Comparison of ENCODE assay signal across 8 cellular contexts in the genomic region with DNA sequence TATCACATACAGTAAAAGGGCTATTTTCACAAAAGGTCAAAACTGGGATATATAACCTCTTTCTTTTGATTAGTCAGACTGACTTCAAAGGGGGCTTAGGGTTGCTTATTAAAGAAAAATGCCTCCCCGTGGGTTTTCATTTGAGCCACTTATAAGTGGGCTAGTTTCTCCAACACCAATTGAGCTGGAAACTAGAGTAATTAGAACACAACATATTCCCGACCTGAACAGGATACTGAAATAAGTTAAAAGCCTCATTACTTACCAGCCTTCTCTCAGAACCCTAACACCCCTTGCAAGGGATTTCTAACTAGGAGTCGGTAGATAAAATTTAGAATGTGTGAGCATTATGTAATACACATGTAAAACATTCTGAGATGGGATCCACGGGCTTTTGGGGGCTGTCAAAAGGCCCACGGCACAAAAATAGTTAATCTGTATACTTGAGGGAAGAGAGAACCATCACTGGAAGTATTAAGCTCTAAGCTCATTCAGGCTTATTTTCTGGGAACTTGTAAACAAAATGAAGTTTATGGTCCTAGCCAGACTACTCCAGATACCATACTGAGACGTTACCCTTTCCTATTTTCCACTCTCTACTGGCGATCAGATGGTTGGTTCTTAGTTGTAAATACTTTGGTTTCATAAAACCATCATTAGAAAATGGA. TPM values are rescaled to one million over a fixed set of nuclear protein-coding genes. Genes with fewer than 3 reads are reported as not detected.
DNase-seq lines count a peak whose midpoint lies in the region; ATAC-seq and TF ChIP-seq lines count a peak whose summit lies in the region.

No MANE protein-coding gene starts in this region.

- intact Hi-C loops in ovary (cut with DNase I): loop anchor here in 2 of 4 donors (10.0 kb wide), 1 partner anchor 120 kb away; no protein-coding TSS in a partner anchor

- no peak for TF ChIP-seq EP300 in ovary (IDR thresholded peaks at IDR 0.05)

- POLR2A ChIA-PET in CD8-positive, alpha-beta memory T cell (lab: Charles Lee): interaction anchor here (0.7 to 9.3 kb wide), 8 partner anchors 17 to 547 kb away, joined by 3 to 227 read pairs (median 5); a partner anchor contains a TSS

- no peaks in the 10 kb centered on the region for H3K9me3 ChIP-seq in CD8-positive, alpha-beta memory T cell (ENCODE audit: low read length)
- H3K9me3 ChIP-seq in effector memory CD4-positive, alpha-beta T cell (ENCODE audit: control insufficient read depth, low read length): no peaks in the 10 kb centered on the region
- H3K9me3 ChIP-seq in ovary: no peaks in the 10 kb centered on the region

- WGBS in ovary, 3 donors: 16 to 28% (median 20%) methylated on average over 7 of the region's 7 CpGs

- H3K27me3 ChIP-seq in CD8-positive, alpha-beta memory T cell (ENCODE audit: insufficient read depth, low read length, poor library complexity, severe bottlenecking): no peaks in the 10 kb centered on the region
- H3K27me3 ChIP-seq in effector memory CD4-positive, alpha-beta T cell (replicated peaks; ENCODE audit: control insufficient read depth, insufficient read depth, low read length, poor library complexity, severe bottlenecking): no peaks in the 10 kb centered on the region
- H3K27me3 ChIP-seq in ovary: no peaks in the 10 kb centered on the region

- CTCF ChIA-PET in CD8-positive, alpha-beta memory T cell (lab: Charles Lee): interaction anchor here (0.8 to 9.6 kb wide), 9 partner anchors 9 to 546 kb away, joined by 3 to 204 read pairs (median 7); a partner anchor contains a TSS

- H3K4me1 ChIP-seq in CD8-positive, alpha-beta memory T cell (ENCODE audit: insufficient read depth, low read length): peaks cover 25% of the 10 kb centered on the region
- peaks cover 19% of the 10 kb centered on the region for H3K4me1 ChIP-seq in effector memory CD4-positive, alpha-beta T cell (ENCODE audit: control insufficient read depth, insufficient read depth, low read length, poor library complexity, severe bottlenecking)
- peaks cover 8% of the 10 kb centered on the region for H3K4me1 ChIP-seq in ovary (ENCODE audit: insufficient read depth)

- peak overlapping the region; percentile 98 for H3K27ac ChIP-seq in CD8-positive, alpha-beta memory T cell (ENCODE audit: low read depth, low read length)
- peak overlapping the region; percentile 98 for H3K27ac ChIP-seq in effector memory CD4-positive, alpha-beta T cell (ENCODE audit: insufficient read depth, low read length, poor library complexity, severe bottlenecking)
- peak overlapping the region; percentile 96 to 97 for H3K27ac ChIP-seq in ovary

- peak overlapping the region; percentile 92 to 100 (median 100) for H3K4me3 Mint-ChIP-seq in CD8-positive, alpha-beta memory T cell

- no peak for TF ChIP-seq CTCF in ovary (IDR thresholded peaks at IDR 0.05)

- ATAC-seq in GM21390 (IDR thresholded peaks at IDR 0.05; ENCODE audit: unreplicated experiment): no peak
- ATAC-seq in GM21381 (IDR thresholded peaks at IDR 0.05; ENCODE audit: unreplicated experiment): no peak

- no peaks in the 10 kb centered on the region for H3K9me3 Mint-ChIP-seq in CD8-positive, alpha-beta memory T cell

- no peak for DNase-seq in CD8-positive, alpha-beta memory T cell
- DNase-seq in NCI-H69 (lab: John Stamatoyannopoulos, UW) (peak; percentile 59), ovary (no peak), islet precursor cell (no peak), epidermal melanocyte (ENCODE audit: insufficient read length, low spot score) (no peak)
- DNase-seq in effector memory CD4-positive, alpha-beta T cell: no peak

- peak overlapping the region in 7 of 8 donors; percentile 98 to 100 (median 100) for H3K27ac Mint-ChIP-seq in CD8-positive, alpha-beta memory T cell

- H3K4me1 Mint-ChIP-seq in CD8-positive, alpha-beta memory T cell: peaks cover 55 to 78% (median 60%) of the 10 kb centered on the region in 3 donors

- no peaks in the 10 kb centered on the region for H3K36me3 ChIP-seq in CD8-positive, alpha-beta memory T cell (ENCODE audit: insufficient read depth, low read length)
- no peaks in the 10 kb centered on the region for H3K36me3 ChIP-seq in effector memory CD4-positive, alpha-beta T cell (ENCODE audit: control insufficient read depth, insufficient read depth, low read length)
- no peaks in the 10 kb centered on the region for H3K36me3 ChIP-seq in ovary

- TF ChIP-seq POLR2A in ovary (IDR thresholded peaks at IDR 0.05): no peak

- no peaks in the 10 kb centered on the region for H3K27me3 Mint-ChIP-seq in CD8-positive, alpha-beta memory T cell

- H3K36me3 Mint-ChIP-seq in CD8-positive, alpha-beta memory T cell: peaks cover 0 to 20% (median 1%) of the 10 kb centered on the region in 3 donors

- H3K4me3 ChIP-seq in CD8-positive, alpha-beta memory T cell (ENCODE audit: low read length): peak overlapping the region; percentile 92
- peak overlapping the region; percentile 90 for H3K4me3 ChIP-seq in effector memory CD4-positive, alpha-beta T cell (ENCODE audit: insufficient read depth, low read depth, low read length, poor library complexity, severe bottlenecking)
- H3K4me3 ChIP-seq in ovary: peak overlapping the region; percentile 68

RNA-seq across cellular contexts. Expression of a gene that starts 29.3 kb away (rescaled TPM):
- total RNA-seq in CD8-positive, alpha-beta memory T cell: 10 to 100 TPM; 81.0 to 87.5 TPM
- polyA plus RNA-seq in CD8-positive, alpha-beta memory T cell: 237 TPM
- 100 to 1,000 TPM in 6 of 7 donors, 10 to 100 TPM in 1; 97.4 to 152 (median 113) TPM for total RNA-seq in ovary
- polyA plus RNA-seq in ovary: 10 to 100 TPM; 35.2 to 56.8 TPM
